8 cellular contexts compared by ENCODE assay signal in the genomic region with DNA sequence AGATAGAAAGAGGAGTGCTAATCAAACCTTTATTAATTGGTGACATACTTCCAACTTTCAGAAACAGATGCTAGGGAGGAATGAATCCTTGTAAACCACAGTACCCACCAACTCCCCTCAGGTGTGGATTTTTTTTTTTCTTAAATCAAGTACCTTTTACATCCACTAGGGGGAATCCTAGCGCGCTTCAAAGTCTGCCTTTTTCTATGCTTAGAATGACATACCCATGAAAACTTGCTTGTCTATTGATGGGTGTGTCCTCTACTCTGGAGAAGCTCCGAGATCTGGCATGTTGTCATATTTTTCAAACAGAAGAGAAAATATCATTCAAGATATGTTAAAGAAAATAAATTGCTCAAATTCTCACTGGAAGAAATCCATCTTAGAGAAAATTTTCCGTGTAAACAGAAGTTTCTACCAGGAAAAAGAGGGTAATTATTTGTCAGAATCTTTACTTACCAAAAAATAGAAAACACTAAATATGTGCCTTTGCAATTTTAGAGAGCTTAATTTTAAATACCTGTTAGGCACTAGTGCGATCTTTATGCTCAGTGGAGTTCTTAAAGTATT. TPM values are rescaled to one million over a fixed set of nuclear protein-coding genes. Genes with fewer than 3 reads are reported as not detected.
DNase-seq lines count a peak whose midpoint lies in the region; ATAC-seq and TF ChIP-seq lines count a peak whose summit lies in the region.

No MANE protein-coding gene starts in this region.

- H3K4me3 ChIP-seq in SK-N-SH (ENCODE audit: low read depth in 2 of 2, low read length in 1 of 2) (peak overlapping the region in 1 of 2 experiments; percentile 4; a peak in 1 of 4 replicates), mesenchymal stem cell (ENCODE audit: insufficient read depth in 1 of 2, low read depth in 1 of 2, low read length in 2 of 2) (no peak overlapping the region)

- POLR2A ChIA-PET in SK-N-SH (lab: Yijun Ruan, JAX): interaction anchor here (1.6 kb wide), 1 partner anchor 128 kb away, joined by 5 read pairs; no protein-coding TSS in a partner anchor

- no peaks in the 10 kb centered on the region for H3K4me1 ChIP-seq in SK-N-SH (ENCODE audit: control insufficient read depth in 1 of 2, insufficient read depth in 2 of 2, low read depth in 1 of 2, low read length in 1 of 2)
- no peaks in the 10 kb centered on the region for H3K4me1 ChIP-seq in mesenchymal stem cell (ENCODE audit: control insufficient read depth, insufficient read depth, low read depth, low read length)

- H3K27ac ChIP-seq in SK-N-SH (ENCODE audit: low read depth in 2 of 2, low read length in 1 of 2): no peak overlapping the region
- no peak overlapping the region for H3K27ac ChIP-seq in mesenchymal stem cell (ENCODE audit: low read length, poor library complexity, severe bottlenecking)

- peak; percentile 49 for ATAC-seq in GM18858 (IDR thresholded peaks at IDR 0.05; ENCODE audit: unreplicated experiment)
- no peak for ATAC-seq in HG03565 (IDR thresholded peaks at IDR 0.05; ENCODE audit: unreplicated experiment)

- no peak overlapping the region for H2BK5ac ChIP-seq in mesenchymal stem cell (ENCODE audit: low read depth, low read length, poor library complexity, severe bottlenecking)

- H3F3A ChIP-seq in SK-N-SH (replicated peaks; ENCODE audit: insufficient read depth): no peaks in the 10 kb centered on the region

- no peaks in the 10 kb centered on the region for H3K27me3 ChIP-seq in SK-N-SH (ENCODE audit: insufficient read depth)
- H3K27me3 ChIP-seq in mesenchymal stem cell (ENCODE audit: control insufficient read depth in 1 of 2, insufficient read depth in 1 of 2, low read length in 2 of 2): peaks cover 15 to 16% of the 10 kb centered on the region in 2 experiments

- CTCF ChIA-PET in SK-N-SH (lab: Yijun Ruan, JAX): interaction anchor here (0.6 to 3.3 kb wide), 43 partner anchors 9 to 1285 kb away, joined by 3 to 22 read pairs (median 4); no protein-coding TSS in a partner anchor

- no peak overlapping the region for H3K4ac ChIP-seq in mesenchymal stem cell (ENCODE audit: low read depth in 1 of 2, low read length in 2 of 2)

- TF ChIP-seq CTCF in SK-N-SH (IDR thresholded peaks at IDR 0.05): peak; percentile 79

- no peak overlapping the region for H2BK12ac ChIP-seq in mesenchymal stem cell (ENCODE audit: low read length in 2 of 2)

- H3K23ac ChIP-seq in mesenchymal stem cell (ENCODE audit: low read length in 2 of 2): no peak overlapping the region

- H3K36me3 ChIP-seq in SK-N-SH (replicated peaks in 1 of 2; ENCODE audit: control insufficient read depth in 1 of 2, insufficient read depth in 2 of 2, low read length in 1 of 2) (no peaks in the 10 kb centered on the region), mesenchymal stem cell (ENCODE audit: control insufficient read depth in 1 of 2, insufficient read depth in 2 of 2, low read depth in 1 of 2, low read length in 2 of 2) (no peaks in the 10 kb centered on the region)

- H4K91ac ChIP-seq in mesenchymal stem cell (ENCODE audit: low read length): no peak overlapping the region

- no peak overlapping the region for H4K8ac ChIP-seq in mesenchymal stem cell (ENCODE audit: low read length)

- H2BK15ac ChIP-seq in mesenchymal stem cell (ENCODE audit: low read depth, poor library complexity, severe bottlenecking): no peak overlapping the region

- H3K4me2 ChIP-seq in SK-N-SH: no peak overlapping the region
- H3K4me2 ChIP-seq in mesenchymal stem cell (ENCODE audit: low read length, poor library complexity, severe bottlenecking): no peak overlapping the region

- H2BK120ac ChIP-seq in mesenchymal stem cell (ENCODE audit: low read depth, low read length): no peak overlapping the region

- no peak overlapping the region for H2AK5ac ChIP-seq in mesenchymal stem cell (ENCODE audit: low read length, severe bottlenecking)

- H3K14ac ChIP-seq in mesenchymal stem cell (ENCODE audit: low read length in 2 of 2): no peak overlapping the region

- DNase-seq in COLO668 (lab: John Stamatoyannopoulos, UW; ENCODE audit: unreplicated experiment) (peak; percentile 23), LHCN-M2 (ENCODE audit: low read depth) (peak; percentile 43), SK-N-SH (peak; percentile 64), mesenchymal stem cell (peak; percentile 60), mesenteric fat pad (ENCODE audit: low spot score) (no peak)
- DNase-seq in effector CD4-positive, alpha-beta T cell: peak; percentile 12

- no peaks in the 10 kb centered on the region for H3K79me1 ChIP-seq in mesenchymal stem cell (replicated peaks; ENCODE audit: low read length, poor library complexity, severe bottlenecking)

- no peak for TF ChIP-seq EP300 in SK-N-SH (IDR thresholded peaks at IDR 0.05; ENCODE audit: borderline replicate concordance in 1 of 2, low read depth in 1 of 2, low read length in 1 of 2)

- H3K9me3 ChIP-seq in SK-N-SH (no peaks in the 10 kb centered on the region), mesenchymal stem cell (ENCODE audit: control insufficient read depth, low read length) (no peaks in the 10 kb centered on the region)

- peak; percentile 85 for TF ChIP-seq RAD21 in SK-N-SH (IDR thresholded peaks at IDR 0.05; ENCODE audit: low read length)

- H2AFZ ChIP-seq in SK-N-SH (ENCODE audit: low read depth): no peak overlapping the region
- no peak overlapping the region for H2AFZ ChIP-seq in mesenchymal stem cell (ENCODE audit: low read depth, low read length)

- H4K20me1 ChIP-seq in SK-N-SH (ENCODE audit: insufficient read depth): no peaks in the 10 kb centered on the region

- 36% methylated on average over 5 of the region's 5 CpGs for WGBS in SK-N-SH (ENCODE audit: low lambda C conversion rate)
- WGBS in mesenchymal stem cell: no CpG with 5 or more reads among the region's 5 CpGs

- H3K9ac ChIP-seq in SK-N-SH: no peak overlapping the region
- peak overlapping the region; percentile 63 for H3K9ac ChIP-seq in mesenchymal stem cell (ENCODE audit: low read length)

- H3K9me2 ChIP-seq in SK-N-SH: no peaks in the 10 kb centered on the region

- H3K18ac ChIP-seq in mesenchymal stem cell (ENCODE audit: low read depth in 1 of 2, low read length in 2 of 2): no peak overlapping the region

- H3K79me2 ChIP-seq in SK-N-SH (ENCODE audit: insufficient read depth): no peaks in the 10 kb centered on the region

TF ChIP-seq in SK-N-SH, 30 proteins besides CTCF, POLR2A, EP300 and RAD21:
- TF ChIP-seq SMC3 (IDR thresholded peaks at IDR 0.05; ENCODE audit: low read depth, low read length) (peak; percentile 77), SIN3A (IDR thresholded peaks at IDR 0.05; ENCODE audit: borderline replicate concordance, low read depth, low read length) (no peak)

RNA-seq across cellular contexts. Expression of gene PLXNC1, which starts 14.1 kb away (rescaled TPM):
- 0.34 and 0.58 TPM in 2 replicates for total RNA-seq in LHCN-M2 (2014; rRNA removed)
- polyA plus RNA-seq in LHCN-M2 (2012): 0.27 TPM
- polyA plus RNA-seq in SK-N-SH (2012; rRNA removed): 0.23 and 0.28 TPM in 2 replicates
- 0.24 and 0.27 TPM in 2 replicates for polyA plus RNA-seq in SK-N-SH (2012; cell fraction: cytosol; rRNA removed)
- polyA plus RNA-seq in SK-N-SH (2012; cell fraction: nucleus; rRNA removed): 0.28 and 0.50 TPM in 2 replicates
- polyA plus RNA-seq in mesenchymal stem cell (2013, experiment 1 of 2): 2.2 TPM
- polyA plus RNA-seq in mesenchymal stem cell (2013, experiment 2 of 2): 2.3 TPM
- total RNA-seq in mesenteric fat pad: 8.9 TPM
